1 cellular context compared by ENCODE assay signal in the genomic region with DNA sequence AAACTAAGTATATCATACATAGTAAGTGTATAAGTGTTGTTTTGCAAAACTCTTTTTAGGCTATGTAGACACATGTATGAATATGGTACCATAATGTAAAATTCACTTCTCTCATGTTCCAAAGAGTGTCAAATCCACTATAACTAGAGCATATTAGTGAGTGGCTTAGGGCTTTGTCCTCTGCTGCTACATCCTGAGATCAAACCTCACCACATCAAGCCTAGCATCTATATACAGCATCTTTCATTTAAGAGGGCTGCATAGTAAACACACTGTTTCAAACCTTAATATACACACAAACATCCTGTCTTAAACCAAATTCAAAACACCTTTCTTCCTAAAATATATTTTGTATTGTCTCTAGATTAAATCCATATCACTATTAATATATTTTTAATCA.
TF ChIP-seq lines count a peak whose summit lies in the region.

No MANE protein-coding gene starts in this region.

TF ChIP-seq in liver, 16 proteins besides CTCF, POLR2A, EP300 and RAD21 (continued from another document):
- TF ChIP-seq, protein P1, sequence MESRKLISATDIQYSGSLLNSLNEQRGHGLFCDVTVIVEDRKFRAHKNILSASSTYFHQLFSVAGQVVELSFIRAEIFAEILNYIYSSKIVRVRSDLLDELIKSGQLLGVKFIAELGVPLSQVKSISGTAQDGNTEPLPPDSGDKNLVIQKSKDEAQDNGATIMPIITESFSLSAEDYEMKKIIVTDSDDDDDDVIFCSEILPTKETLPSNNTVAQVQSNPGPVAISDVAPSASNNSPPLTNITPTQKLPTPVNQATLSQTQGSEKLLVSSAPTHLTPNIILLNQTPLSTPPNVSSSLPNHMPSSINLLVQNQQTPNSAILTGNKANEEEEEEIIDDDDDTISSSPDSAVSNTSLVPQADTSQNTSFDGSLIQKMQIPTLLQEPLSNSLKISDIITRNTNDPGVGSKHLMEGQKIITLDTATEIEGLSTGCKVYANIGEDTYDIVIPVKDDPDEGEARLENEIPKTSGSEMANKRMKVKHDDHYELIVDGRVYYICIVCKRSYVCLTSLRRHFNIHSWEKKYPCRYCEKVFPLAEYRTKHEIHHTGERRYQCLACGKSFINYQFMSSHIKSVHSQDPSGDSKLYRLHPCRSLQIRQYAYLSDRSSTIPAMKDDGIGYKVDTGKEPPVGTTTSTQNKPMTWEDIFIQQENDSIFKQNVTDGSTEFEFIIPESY (IDR thresholded peaks at IDR 0.05) = no peak
- TF ChIP-seq, protein P2, sequence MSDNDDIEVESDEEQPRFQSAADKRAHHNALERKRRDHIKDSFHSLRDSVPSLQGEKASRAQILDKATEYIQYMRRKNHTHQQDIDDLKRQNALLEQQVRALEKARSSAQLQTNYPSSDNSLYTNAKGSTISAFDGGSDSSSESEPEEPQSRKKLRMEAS (IDR thresholded peaks at IDR 0.05) = no peak
- TF ChIP-seq SP1 (IDR thresholded peaks at IDR 0.05) = no peak
- TF ChIP-seq, protein P3, sequence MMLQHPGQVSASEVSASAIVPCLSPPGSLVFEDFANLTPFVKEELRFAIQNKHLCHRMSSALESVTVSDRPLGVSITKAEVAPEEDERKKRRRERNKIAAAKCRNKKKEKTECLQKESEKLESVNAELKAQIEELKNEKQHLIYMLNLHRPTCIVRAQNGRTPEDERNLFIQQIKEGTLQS (IDR thresholded peaks at IDR 0.05) = no peak
